ENCODE assay signal across 16 cellular contexts in the genomic region with DNA sequence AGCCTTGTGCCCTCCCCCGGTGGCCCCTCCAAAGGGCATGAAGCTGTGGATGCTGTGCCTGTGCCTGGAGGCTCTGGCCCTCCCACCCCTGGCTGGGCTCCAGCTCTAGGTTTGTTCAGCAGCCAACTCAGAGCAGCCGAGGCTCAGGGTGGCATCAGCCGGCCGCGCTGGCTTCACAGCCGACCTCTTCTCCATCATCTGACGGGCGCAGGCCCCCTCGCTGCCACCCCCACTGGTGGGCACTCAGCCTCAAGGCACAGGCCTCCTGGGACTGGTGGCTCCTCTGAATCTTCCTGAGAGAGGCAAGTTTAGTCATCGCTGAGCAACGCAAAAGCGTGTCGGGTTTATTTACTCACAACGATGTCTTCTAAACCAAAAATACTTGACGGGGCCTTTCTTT. TPM values are rescaled to one million over a fixed set of nuclear protein-coding genes. Genes with fewer than 3 reads are reported as not detected.
DNase-seq lines count a peak whose midpoint lies in the region; ATAC-seq, FAIRE-seq and TF ChIP-seq lines count a peak whose summit lies in the region.
"Had no signal": no experiment of that assay in that cellular context is flagged by ENCODE, and none has a peak within 500 bp of the region (broad histone marks: within the 10 kb centered on the region; RNA-seq: fewer than 3 reads in every experiment).

No MANE protein-coding gene starts in this region.

- FAIRE-seq in astrocyte (lab: Jason Lieb, UNC): no peak
- FAIRE-seq: GM18507, islet of Langerhans had no signal

- no peaks in the 10 kb centered on the region for H3K9me3 Mint-ChIP-seq in astrocyte (ENCODE audit: unreplicated experiment)
- H3K9me3 Mint-ChIP-seq: activated CD8-positive, alpha-beta T cell treated with anti-CD3 and anti-CD28 coated beads for 36 hours; activated T-cell treated with anti-CD3 and anti-CD28 coated beads, Interleukin-2, amount 50 U/mL, for 72 hours had no signal

- TF ChIP-seq CTCF in A673 (conservative IDR thresholded peaks at IDR 0.05; ENCODE audit: low read depth, low read length) (no peak), HEK293 (tag by site-specific recombination; IDR thresholded peaks at IDR 0.05) (no peak), astrocyte (IDR thresholded peaks at IDR 0.05; ENCODE audit: insufficient read depth, low read depth, low read length) (no peak)

- H3K79me2 ChIP-seq in astrocyte (ENCODE audit: insufficient read depth, low read length): peaks cover 42% of the 10 kb centered on the region

- H3K27ac Mint-ChIP-seq in astrocyte (ENCODE audit: unreplicated experiment): no peak overlapping the region
- H3K27ac Mint-ChIP-seq: activated CD8-positive, alpha-beta T cell treated with anti-CD3 and anti-CD28 coated beads for 36 hours; activated T-cell treated with anti-CD3 and anti-CD28 coated beads, Interleukin-2, amount 50 U/mL, for 72 hours had no signal

- H3K36me3 Mint-ChIP-seq in astrocyte (ENCODE audit: low read depth, unreplicated experiment): peaks cover 22% of the 10 kb centered on the region

- H3K36me3 ChIP-seq in A673 (ENCODE audit: insufficient read depth, low read length, poor library complexity, severe bottlenecking) (peaks cover 34% of the 10 kb centered on the region), HEK293 (ENCODE audit: control insufficient read depth in 2 of 2, insufficient read depth in 1 of 2, low read length in 2 of 2) (peaks cover 8 to 71% of the 10 kb centered on the region in 2 experiments; a peak in 2 of 3 replicates), astrocyte (ENCODE audit: insufficient read depth, low read length) (peaks cover 11% of the 10 kb centered on the region)
- H3K36me3 ChIP-seq: colonic mucosa had no signal

- H3K27me3 ChIP-seq in A673 (replicated peaks; ENCODE audit: insufficient read depth, low read depth, low read length, poor library complexity) (no peaks in the 10 kb centered on the region), astrocyte (ENCODE audit: insufficient read depth, low read length) (no peaks in the 10 kb centered on the region)
- H3K27me3 ChIP-seq: colonic mucosa had no signal

- peaks cover 35% of the 10 kb centered on the region for H3K4me1 ChIP-seq in A673 (ENCODE audit: insufficient read depth, low read length, poor library complexity, severe bottlenecking)
- H3K4me1 ChIP-seq in HEK293 (ENCODE audit: control insufficient read depth, insufficient read depth, low read length): no peaks in the 10 kb centered on the region
- peaks cover 33% of the 10 kb centered on the region for H3K4me1 ChIP-seq in astrocyte (ENCODE audit: insufficient read depth, low read length)
- H3K4me1 ChIP-seq: colonic mucosa had no signal

- DNase-seq in A673 (ENCODE audit: low spot score): peak; percentile 53
- DNase-seq in astrocyte (ENCODE audit: low read depth): peak; percentile 39
- DNase-seq in medulla oblongata (ENCODE audit: extremely low spot score): peak; percentile 76
- DNase-seq in activated gamma-delta T cell (lab: John Stamatoyannopoulos, UW): no peak
- no peak for DNase-seq in COR-L47 (lab: John Stamatoyannopoulos, UW)
- no peak for DNase-seq in sciatic nerve (ENCODE audit: low spot score)
- DNase-seq: activated CD8-positive, alpha-beta T cell treated with anti-CD3 and anti-CD28 coated beads for 36 hours; activated T-cell treated with anti-CD3 and anti-CD28 coated beads, Interleukin-2, amount 50 U/mL, for 72 hours; colonic mucosa; NCI-H446; PC-9; WERI-Rb-1 had no signal

- no peaks in the 10 kb centered on the region for H3K27me3 Mint-ChIP-seq in astrocyte (ENCODE audit: low read depth, unreplicated experiment)
- H3K27me3 Mint-ChIP-seq: activated CD8-positive, alpha-beta T cell treated with anti-CD3 and anti-CD28 coated beads for 36 hours had no signal

- intact Hi-C loops in A673 (cut with micrococcal nuclease; ENCODE audit: unreplicated experiment) (no loop called here), sciatic nerve (cut with DNase I) (no loop called here)

- POLR2A ChIA-PET in A673 (lab: Charles Lee; ENCODE audit: low non-redundant PET): no interaction called here
- POLR2A ChIA-PET in HEK293 (lab: Yijun Ruan, JAX): interaction anchor here (0.7 kb wide), 1 partner anchor 74 kb away, joined by 3 read pairs; no protein-coding TSS in a partner anchor

- H2AFZ ChIP-seq in astrocyte (ENCODE audit: low read depth, low read length): no peak overlapping the region
- H2AFZ ChIP-seq: PC-9 had no signal

- H3K4me3 ChIP-seq in A673 (ENCODE audit: low read depth, low read length, poor library complexity, severe bottlenecking) (no peak overlapping the region), HEK293 (ENCODE audit: low read depth, low read length) (no peak overlapping the region), astrocyte (ENCODE audit: insufficient read depth, low read depth, low read length) (no peak overlapping the region)
- H3K4me3 ChIP-seq: colonic mucosa, PC-9 had no signal

- peak overlapping the region; percentile 27 for H3K9ac ChIP-seq in astrocyte (ENCODE audit: low read length)

- no TSS peak for BruUV-seq in A673 (replicated peaks; lab: Mats Ljungman, UMichigan)

- H3K9me3 ChIP-seq in A673 (ENCODE audit: low read depth, low read length, poor library complexity, severe bottlenecking) (no peaks in the 10 kb centered on the region), HEK293 (ENCODE audit: control insufficient read depth, insufficient read depth, low read depth, low read length) (no peaks in the 10 kb centered on the region), astrocyte (ENCODE audit: insufficient read depth, low read depth, low read length) (no peaks in the 10 kb centered on the region)
- H3K9me3 ChIP-seq: colonic mucosa had no signal

- H3K27ac ChIP-seq in A673 (ENCODE audit: low read depth, low read length, poor library complexity, severe bottlenecking) (peak overlapping the region; percentile 91), HEK293 (ENCODE audit: extremely low read depth, low read depth, low read length) (no peak overlapping the region), astrocyte (ENCODE audit: low read depth, low read length) (peak overlapping the region; percentile 59)
- H3K27ac ChIP-seq: colonic mucosa, PC-9, WERI-Rb-1 had no signal

- peaks cover 78% of the 10 kb centered on the region for H4K20me1 ChIP-seq in astrocyte (ENCODE audit: insufficient read depth, low read length)

- ATAC-seq in sciatic nerve (no peak), GM21381 (IDR thresholded peaks at IDR 0.05; ENCODE audit: unreplicated experiment) (no peak)
- ATAC-seq: activated CD8-positive, alpha-beta T cell treated with anti-CD3 and anti-CD28 coated beads for 36 hours; activated T-cell treated with anti-CD3 and anti-CD28 coated beads, Interleukin-2, amount 50 U/mL, for 72 hours had no signal

- CTCF ChIA-PET in A673 (lab: Charles Lee) (interaction anchor here (0.5 kb wide), 1 partner anchor 9 kb away, joined by 3 read pairs; no protein-coding TSS in a partner anchor), HEK293 (lab: Yijun Ruan, JAX) (interaction anchor here (0.7 kb wide), 1 partner anchor 451 kb away, joined by 3 read pairs; no protein-coding TSS in a partner anchor)

- peaks cover 6% of the 10 kb centered on the region for H3K4me1 Mint-ChIP-seq in astrocyte (ENCODE audit: low read depth, unreplicated experiment)

- peak overlapping the region; percentile 52 for H3K4me2 ChIP-seq in astrocyte (ENCODE audit: low read length)
- H3K4me2 ChIP-seq: PC-9 had no signal

- H3K4me3 Mint-ChIP-seq in astrocyte (ENCODE audit: unreplicated experiment): no peak overlapping the region
- H3K4me3 Mint-ChIP-seq: activated CD8-positive, alpha-beta T cell treated with anti-CD3 and anti-CD28 coated beads for 36 hours; activated T-cell treated with anti-CD3 and anti-CD28 coated beads, Interleukin-2, amount 50 U/mL, for 72 hours had no signal

TF ChIP-seq in HEK293, 187 proteins besides CTCF, POLR2A, EP300 and RAD21:
- TF ChIP-seq KLF16 (tag by site-specific recombination; IDR thresholded peaks at IDR 0.05) (no peak), ZNF112 (tag by site-specific recombination; IDR thresholded peaks at IDR 0.05) (no peak), GLIS2 (tag by site-specific recombination; IDR thresholded peaks at IDR 0.05) (peak; percentile 29; the same call in 1 of the 2 replicates)

RNA-seq across cellular contexts. Expression of a gene that starts 46.0 kb away (rescaled TPM):
- total RNA-seq in A673 (2021) (83.5 and 83.9 TPM in 2 replicates), astrocyte (61.1 and 65.7 TPM in 2 replicates), sciatic nerve (50.3 TPM)

Comparison
In these comparisons a context has a peak if more than half of its experiments do, and no peak if none do; other contexts are left out.
1. DNase-seq: peak in A673 (single experiment), astrocyte (single experiment) and medulla oblongata (single experiment); none in activated gamma-delta T cell (single experiment), COR-L47 (single experiment) and sciatic nerve (single experiment).